In genomic region chrX:134725103-134725690, GRCh38 we compare ENCODE assay signal across 24 cellular contexts.
A peak's percentile ranks its signal among the peaks of the same experiment; 100 is the strongest.
DNase-seq lines count a peak whose midpoint lies in the region; ATAC-seq, FAIRE-seq and TF ChIP-seq lines count a peak whose summit lies in the region.
"Had no signal": no experiment of that assay in that cellular context is flagged by ENCODE, and none has a peak within 500 bp of the region (broad histone marks: within the 10 kb centered on the region; RNA-seq: fewer than 3 reads in every experiment).

No MANE protein-coding gene starts in this region.

- peak; percentile 32 for DNase-seq in ELF-1 (ENCODE audit: low read depth, low spot score)
- peak; percentile 25 for DNase-seq in M059J (ENCODE audit: low read depth)
- peak; percentile 71 for DNase-seq in PC-3
- DNase-seq in pancreas, result no peak
- DNase-seq in activated CD8-positive, alpha-beta memory T cell treated with anti-CD3 and anti-CD28 coated beads, Interleukin-2, amount 50 U/mL, for 4 hours, result no peak
- DNase-seq: Caco-2; CD4-positive, CD25-positive, alpha-beta regulatory T cell; CD8-positive, alpha-beta T cell; DMS153; DND-41; GDM1; H9; HFFc6 had no signal

- H3K27me3 ChIP-seq in PC-3 (ENCODE audit: low read length) (no peaks in the 10 kb centered on the region), pancreas (peaks cover 0 to 6% (median 0%) of the 10 kb centered on the region in 4 donors)

- intact Hi-C loops in PC-3 (cut with micrococcal nuclease) (no loop called here), pancreas (cut with DNase I) (no loop called here)

- CTCF ChIA-PET in HEK293 (lab: Yijun Ruan, JAX) (interaction anchor here (0.7 to 1.5 kb wide), 3 partner anchors 36 to 297 kb away, joined by 3 to 5 read pairs (median 4); no protein-coding TSS in a partner anchor), PC-3 (lab: Charles Lee) (interaction anchor here (1.0 to 1.1 kb wide), 2 partner anchors 39 to 204 kb away, joined by 3 to 4 read pairs; no protein-coding TSS in a partner anchor)

- 0 out of 2 replicates have a peak overlapping the region, but pooled peaks have one; percentile 37 for H3K4me2 ChIP-seq in PC-3 (ENCODE audit: low read length)
- H3K4me2 ChIP-seq: BLaER1, GM23338 had no signal

- no TSS peak for BruUV-seq in PC-3 (replicated peaks; lab: Mats Ljungman, UMichigan)

- H3K4me1 ChIP-seq in HEK293 (ENCODE audit: control insufficient read depth, insufficient read depth, low read length) (0 out of 2 replicates have a peak, but pooled peaks cover 3% of the 10 kb centered on the region), PC-3 (ENCODE audit: insufficient read depth, low read length) (peaks cover 39% of the 10 kb centered on the region), pancreas (no peaks in the 10 kb centered on the region)
- H3K4me1 ChIP-seq: BLaER1, Caco-2 had no signal

- H3F3A ChIP-seq in PC-3 (ENCODE audit: low read length, unreplicated experiment), result no peaks in the 10 kb centered on the region

- no peaks in the 10 kb centered on the region for H4K20me1 ChIP-seq in PC-3 (ENCODE audit: low read length)
- H4K20me1 ChIP-seq: BLaER1 had no signal

- peak overlapping the region; percentile 45; the same call in 1 of the 2 replicates for H2AFZ ChIP-seq in PC-3 (ENCODE audit: low read length)
- H2AFZ ChIP-seq: GM23338 had no signal

- POLR2A ChIA-PET in HEK293 (lab: Yijun Ruan, JAX), result interaction anchor here (0.6 kb wide), 1 partner anchor 25 kb away, joined by 3 read pairs; no protein-coding TSS in a partner anchor
- POLR2A ChIA-PET in PC-3 (lab: Charles Lee; ENCODE audit: unreplicated experiment), result no interaction called here

- H3K9ac ChIP-seq in PC-3 (ENCODE audit: low read length), result no peak overlapping the region
- H3K9ac ChIP-seq: BLaER1 had no signal

- peak; percentile 70 for ATAC-seq in PC-3
- ATAC-seq in HG02852 (IDR thresholded peaks at IDR 0.05; ENCODE audit: unreplicated experiment), result no peak
- no peak for ATAC-seq in HG03196 (IDR thresholded peaks at IDR 0.05; ENCODE audit: unreplicated experiment)
- no peak for ATAC-seq in pancreas
- ATAC-seq: CD8-positive, alpha-beta T cell; GM23338; HCT116 had no signal

- H3K79me2 ChIP-seq in PC-3 (ENCODE audit: low read length), result no peaks in the 10 kb centered on the region

- TF ChIP-seq CTCF in HEK293 (tag by site-specific recombination; IDR thresholded peaks at IDR 0.05), result no peak
- no peak for TF ChIP-seq CTCF in PC-3 (conservative IDR thresholded peaks at IDR 0.05; ENCODE audit: low read depth, low read length)
- TF ChIP-seq CTCF in pancreas (IDR thresholded peaks at IDR 0.05), result no peak

- no peaks in the 10 kb centered on the region for H3K9me2 ChIP-seq in PC-3 (replicated peaks; ENCODE audit: low read length)

- WGBS in pancreas, 2 donors, result 74 to 85% methylated on average over 4 of the region's 4 CpGs

- H3K27ac ChIP-seq in HEK293 (ENCODE audit: extremely low read depth, low read depth, low read length), result no peak overlapping the region
- H3K27ac ChIP-seq in PC-3 (ENCODE audit: low read length), result peak overlapping the region; percentile 26; the same call in 1 of the 2 replicates
- no peak overlapping the region for H3K27ac ChIP-seq in pancreas
- H3K27ac ChIP-seq: 22Rv1, BLaER1, C4-2B had no signal

- no peak for FAIRE-seq in pancreas (lab: Jason Lieb, UNC)
- FAIRE-seq: A204.1, GM12891, GM18507 had no signal

- H3K36me3 ChIP-seq in HEK293 (ENCODE audit: control insufficient read depth in 2 of 2, insufficient read depth in 1 of 2, low read length in 2 of 2), result no peaks in the 10 kb centered on the region
- H3K36me3 ChIP-seq in PC-3 (ENCODE audit: low read depth, low read length), result no peaks in the 10 kb centered on the region
- no peaks in the 10 kb centered on the region for H3K36me3 ChIP-seq in pancreas
- H3K36me3 ChIP-seq: BLaER1 had no signal

- H3K4me3 ChIP-seq in HEK293 (ENCODE audit: low read depth, low read length) (no peak overlapping the region), PC-3 (ENCODE audit: low read length) (no peak overlapping the region), pancreas (no peak overlapping the region)
- H3K4me3 ChIP-seq: BLaER1, GM23338 had no signal

- H3K9me3 ChIP-seq in HEK293 (ENCODE audit: control insufficient read depth, insufficient read depth, low read depth, low read length) (no peaks in the 10 kb centered on the region; the same call in none of the 2 replicates), PC-3 (ENCODE audit: low read length) (no peaks in the 10 kb centered on the region), pancreas (no peaks in the 10 kb centered on the region)
- H3K9me3 ChIP-seq: Caco-2 had no signal

TF ChIP-seq in HEK293, 187 proteins besides CTCF, POLR2A, EP300 and RAD21:
- TF ChIP-seq ZBTB10 (tag by site-specific recombination; IDR thresholded peaks at IDR 0.05) (no peak), ZNF221 (tag by site-specific recombination; IDR thresholded peaks at IDR 0.05; ENCODE audit: borderline replicate concordance) (no peak), ZNF112 (tag by site-specific recombination; IDR thresholded peaks at IDR 0.05) (no peak), ZNF157 (tag by site-specific recombination; IDR thresholded peaks at IDR 0.05) (no peak), ZNF558 (tag by site-specific recombination; IDR thresholded peaks at IDR 0.05) (no peak), ZNF341 (tag by site-specific recombination; IDR thresholded peaks at IDR 0.05; ENCODE audit: low read depth) (0 out of 2 replicates have a peak, but pooled peaks have one; percentile 13), ZNF76 (tag by site-specific recombination; IDR thresholded peaks at IDR 0.05; ENCODE audit: borderline replicate concordance, low read depth) (no peak), ZNF549 (tag by site-specific recombination; IDR thresholded peaks at IDR 0.05) (no peak), GLIS1 (tag by site-specific recombination; IDR thresholded peaks at IDR 0.05) (peak; percentile 38; the same call in 1 of the 2 replicates), ZNF223 (tag by site-specific recombination; IDR thresholded peaks at IDR 0.05) (no peak), SP2 (tag by site-specific recombination; IDR thresholded peaks at IDR 0.05) (no peak), ZNF777 (tag by site-specific recombination; IDR thresholded peaks at IDR 0.05; ENCODE audit: borderline replicate concordance) (no peak), ZSCAN16 (tag by site-specific recombination; IDR thresholded peaks at IDR 0.05) (no peak), ZNF623 (tag by site-specific recombination; IDR thresholded peaks at IDR 0.05) (no peak), ZNF501 (tag by site-specific recombination; IDR thresholded peaks at IDR 0.05) (no peak), ZNF561 (tag by site-specific recombination; IDR thresholded peaks at IDR 0.05; ENCODE audit: borderline replicate concordance) (no peak), HOXC10 (CRISPR knock-in tag; IDR thresholded peaks at IDR 0.05) (no peak), KLF1 (tag by site-specific recombination; IDR thresholded peaks at IDR 0.05) (no peak)

Comparison
In these comparisons a context has a peak if more than half of its experiments do, and no peak if none do; other contexts are left out.
1. DNase-seq: peak in ELF-1 (single experiment), M059J (single experiment) and PC-3 (single experiment); none in pancreas (0 of 6) and activated CD8-positive, alpha-beta memory T cell treated with anti-CD3 and anti-CD28 coated beads, Interleukin-2, amount 50 U/mL, for 4 hours (single experiment).